Comparison of ENCODE assay signal across 18 cellular contexts in genomic region chr2:162021659-162022058, GRCh38. TPM values are rescaled to one million over a fixed set of nuclear protein-coding genes. Genes with fewer than 3 reads are reported as not detected.
DNase-seq lines count a peak whose midpoint lies in the region; ATAC-seq and TF ChIP-seq lines count a peak whose summit lies in the region.
"Had no signal": no experiment of that assay in that cellular context is flagged by ENCODE, and none has a peak within 500 bp of the region (broad histone marks: within the 10 kb centered on the region; RNA-seq: fewer than 3 reads in every experiment).

No MANE protein-coding gene starts in this region.

- H3K4me1 Mint-ChIP-seq in activated CD4-positive, alpha-beta memory T cell treated with anti-CD3 and anti-CD28 coated beads, Interleukin-2, amount 10 ng/mL, durations not matched to agents 7 days and 5 days: peaks cover 56% of the 10 kb centered on the region
- peaks cover 42% of the 10 kb centered on the region for H3K4me1 Mint-ChIP-seq in activated CD4-positive, alpha-beta memory T cell treated with anti-CD3 and anti-CD28 coated beads for 36 hours (ENCODE audit: low read depth)
- peaks cover 26 to 40% of the 10 kb centered on the region in 2 donors for H3K4me1 Mint-ChIP-seq in natural killer cell treated with Interleukin-12 subunit alpha and Interleukin-12 subunit beta and Interleukin-15 and Interleukin-18, amount 100 ng/mL, for 72 hours (ENCODE audit: low read depth in 2 of 2)
- H3K4me1 Mint-ChIP-seq in natural killer cell: no peaks in the 10 kb centered on the region
- H3K4me1 Mint-ChIP-seq in activated naive CD8-positive, alpha-beta T cell treated with anti-CD3 and anti-CD28 coated beads, Interleukin-2, amount 10 ng/mL, durations not matched to agents 7 days and 5 days: peaks cover 41% of the 10 kb centered on the region
- H3K4me1 Mint-ChIP-seq: IgD-negative memory B cell had no signal

- TF ChIP-seq CTCF in natural killer cell (IDR thresholded peaks at IDR 0.05) (no peak), body of pancreas (IDR thresholded peaks at IDR 0.05) (no peak)

- no peak for ATAC-seq in natural killer cell treated with Interleukin-12 subunit alpha and Interleukin-12 subunit beta and Interleukin-15 and Interleukin-18, amount 100 ng/mL, for 72 hours
- ATAC-seq in natural killer cell: no peak
- ATAC-seq in activated naive CD8-positive, alpha-beta T cell treated with anti-CD3 and anti-CD28 coated beads, Interleukin-2, amount 10 ng/mL, durations not matched to agents 7 days and 5 days (ENCODE audit: low read depth): no peak
- ATAC-seq in body of pancreas: no peak
- ATAC-seq: GM23338, Panc1 had no signal

- peak overlapping the region; percentile 31 for H3K27ac Mint-ChIP-seq in activated CD4-positive, alpha-beta memory T cell treated with anti-CD3 and anti-CD28 coated beads, Interleukin-2, amount 10 ng/mL, durations not matched to agents 7 days and 5 days
- H3K27ac Mint-ChIP-seq in activated CD4-positive, alpha-beta memory T cell treated with anti-CD3 and anti-CD28 coated beads for 36 hours: no peak overlapping the region
- peak overlapping the region; percentile 47 to 73 for H3K27ac Mint-ChIP-seq in natural killer cell treated with Interleukin-12 subunit alpha and Interleukin-12 subunit beta and Interleukin-15 and Interleukin-18, amount 100 ng/mL, for 72 hours
- no peak overlapping the region for H3K27ac Mint-ChIP-seq in natural killer cell
- peak overlapping the region; percentile 66 for H3K27ac Mint-ChIP-seq in activated naive CD8-positive, alpha-beta T cell treated with anti-CD3 and anti-CD28 coated beads, Interleukin-2, amount 10 ng/mL, durations not matched to agents 7 days and 5 days
- H3K27ac Mint-ChIP-seq: GM23338, IgD-negative memory B cell had no signal

- CTCF ChIA-PET in activated CD4-positive, alpha-beta memory T cell treated with anti-CD3 and anti-CD28 coated beads, Interleukin-2, amount 10 ng/mL, durations not matched to agents 7 days and 5 days (lab: Charles Lee): no interaction called here
- CTCF ChIA-PET in activated CD4-positive, alpha-beta memory T cell treated with anti-CD3 and anti-CD28 coated beads for 36 hours (lab: Charles Lee): interaction anchor here (1.6 kb wide), 1 partner anchor 14 kb away, joined by 3 read pairs; no protein-coding TSS in a partner anchor

- POLR2A ChIA-PET in activated CD4-positive, alpha-beta memory T cell treated with anti-CD3 and anti-CD28 coated beads, Interleukin-2, amount 10 ng/mL, durations not matched to agents 7 days and 5 days (lab: Charles Lee): interaction anchor here (0.7 kb wide), 1 partner anchor 29 kb away, joined by 3 read pairs; no protein-coding TSS in a partner anchor
- POLR2A ChIA-PET in activated CD4-positive, alpha-beta memory T cell treated with anti-CD3 and anti-CD28 coated beads for 36 hours (lab: Charles Lee): no interaction called here
- POLR2A ChIA-PET in activated naive CD8-positive, alpha-beta T cell treated with anti-CD3 and anti-CD28 coated beads, Interleukin-2, amount 10 ng/mL, durations not matched to agents 7 days and 5 days (lab: Charles Lee): no interaction called here

- WGBS in body of pancreas, 2 donors: 40 to 46% methylated on average over 4 of the region's 4 CpGs

- intact Hi-C loops in activated CD4-positive, alpha-beta memory T cell treated with anti-CD3 and anti-CD28 coated beads for 36 hours (cut with micrococcal nuclease): loop anchor here (2.0 kb wide), 1 partner anchor 19 kb away; no protein-coding TSS in a partner anchor
- intact Hi-C loops in natural killer cell (cut with micrococcal nuclease) (no loop called here), body of pancreas (cut with DNase I) (no loop called here)

- no peaks in the 10 kb centered on the region for H3K27me3 ChIP-seq in body of pancreas
- H3K27me3 ChIP-seq: BLaER1 had no signal

- H3K36me3 ChIP-seq in body of pancreas (replicated peaks in 1 of 2; ENCODE audit: insufficient read depth in 1 of 2, low read depth in 2 of 2): no peaks in the 10 kb centered on the region
- H3K36me3 ChIP-seq: BLaER1 had no signal

- no peak overlapping the region for H3K4me3 Mint-ChIP-seq in activated CD4-positive, alpha-beta memory T cell treated with anti-CD3 and anti-CD28 coated beads, Interleukin-2, amount 10 ng/mL, durations not matched to agents 7 days and 5 days
- no peak overlapping the region for H3K4me3 Mint-ChIP-seq in activated CD4-positive, alpha-beta memory T cell treated with anti-CD3 and anti-CD28 coated beads for 36 hours
- no peak overlapping the region for H3K4me3 Mint-ChIP-seq in natural killer cell treated with Interleukin-12 subunit alpha and Interleukin-12 subunit beta and Interleukin-15 and Interleukin-18, amount 100 ng/mL, for 72 hours
- H3K4me3 Mint-ChIP-seq in natural killer cell: no peak overlapping the region
- peak overlapping the region; percentile 6 for H3K4me3 Mint-ChIP-seq in activated naive CD8-positive, alpha-beta T cell treated with anti-CD3 and anti-CD28 coated beads, Interleukin-2, amount 10 ng/mL, durations not matched to agents 7 days and 5 days
- H3K4me3 Mint-ChIP-seq: GM23338, IgD-negative memory B cell had no signal

- H3K36me3 Mint-ChIP-seq in activated CD4-positive, alpha-beta memory T cell treated with anti-CD3 and anti-CD28 coated beads, Interleukin-2, amount 10 ng/mL, durations not matched to agents 7 days and 5 days (ENCODE audit: low read depth): peaks cover 95% of the 10 kb centered on the region
- H3K36me3 Mint-ChIP-seq in activated CD4-positive, alpha-beta memory T cell treated with anti-CD3 and anti-CD28 coated beads for 36 hours: peaks cover 23% of the 10 kb centered on the region
- peaks cover 39% of the 10 kb centered on the region for H3K36me3 Mint-ChIP-seq in natural killer cell treated with Interleukin-12 subunit alpha and Interleukin-12 subunit beta and Interleukin-15 and Interleukin-18, amount 100 ng/mL, for 72 hours
- no peaks in the 10 kb centered on the region for H3K36me3 Mint-ChIP-seq in natural killer cell
- peaks cover 88% of the 10 kb centered on the region for H3K36me3 Mint-ChIP-seq in activated naive CD8-positive, alpha-beta T cell treated with anti-CD3 and anti-CD28 coated beads, Interleukin-2, amount 10 ng/mL, durations not matched to agents 7 days and 5 days
- H3K36me3 Mint-ChIP-seq: IgD-negative memory B cell had no signal

- H3K9me3 ChIP-seq in body of pancreas: no peaks in the 10 kb centered on the region
- H3K9me3 ChIP-seq: BLaER1 had no signal

- DNase-seq in activated CD4-positive, alpha-beta memory T cell treated with anti-CD3 and anti-CD28 coated beads, Interleukin-2, amount 10 ng/mL, durations not matched to agents 7 days and 5 days: no peak
- no peak for DNase-seq in activated CD4-positive, alpha-beta memory T cell treated with anti-CD3 and anti-CD28 coated beads for 36 hours
- DNase-seq in natural killer cell treated with Interleukin-12 subunit alpha and Interleukin-12 subunit beta and Interleukin-15 and Interleukin-18, amount 100 ng/mL, for 72 hours (ENCODE audit: low spot score): no peak
- DNase-seq in natural killer cell (no peak), body of pancreas (no peak), NCI-H146 treated with DMSO at 0.1 percent for 48 hours (lab: John Stamatoyannopoulos, UW; ENCODE audit: unreplicated experiment) (no peak)
- DNase-seq in activated naive CD8-positive, alpha-beta T cell treated with anti-CD3 and anti-CD28 coated beads, Interleukin-2, amount 10 ng/mL, durations not matched to agents 7 days and 5 days: no peak
- DNase-seq: DMS 273 treated with DMSO at 0.1 percent for 48 hours, EL, NCI-H1105, NCI-H187, NCI-H226, NCI-H524 treated with DMSO at 0.1 percent for 48 hours had no signal

- no peaks in the 10 kb centered on the region for H3K9me3 Mint-ChIP-seq in activated CD4-positive, alpha-beta memory T cell treated with anti-CD3 and anti-CD28 coated beads, Interleukin-2, amount 10 ng/mL, durations not matched to agents 7 days and 5 days
- H3K9me3 Mint-ChIP-seq in activated CD4-positive, alpha-beta memory T cell treated with anti-CD3 and anti-CD28 coated beads for 36 hours: no peaks in the 10 kb centered on the region
- no peaks in the 10 kb centered on the region for H3K9me3 Mint-ChIP-seq in natural killer cell treated with Interleukin-12 subunit alpha and Interleukin-12 subunit beta and Interleukin-15 and Interleukin-18, amount 100 ng/mL, for 72 hours
- H3K9me3 Mint-ChIP-seq in natural killer cell: no peaks in the 10 kb centered on the region
- H3K9me3 Mint-ChIP-seq in activated naive CD8-positive, alpha-beta T cell treated with anti-CD3 and anti-CD28 coated beads, Interleukin-2, amount 10 ng/mL, durations not matched to agents 7 days and 5 days: no peaks in the 10 kb centered on the region
- H3K9me3 Mint-ChIP-seq: GM23338, IgD-negative memory B cell had no signal

- H3K27ac ChIP-seq in body of pancreas: peak overlapping the region in 1 of 4 donors; percentile 15
- H3K27ac ChIP-seq: BLaER1 had no signal

- TF ChIP-seq POLR2A in body of pancreas (IDR thresholded peaks at IDR 0.05): no peak

- H3K4me1 ChIP-seq in body of pancreas: peaks cover 14% of the 10 kb centered on the region
- H3K4me1 ChIP-seq: BLaER1 had no signal

- no peak overlapping the region for H3K4me3 ChIP-seq in body of pancreas
- H3K4me3 ChIP-seq: BLaER1, GM23338 had no signal

- no peaks in the 10 kb centered on the region for H3K27me3 Mint-ChIP-seq in activated CD4-positive, alpha-beta memory T cell treated with anti-CD3 and anti-CD28 coated beads, Interleukin-2, amount 10 ng/mL, durations not matched to agents 7 days and 5 days
- H3K27me3 Mint-ChIP-seq in activated CD4-positive, alpha-beta memory T cell treated with anti-CD3 and anti-CD28 coated beads for 36 hours: no peaks in the 10 kb centered on the region
- peaks cover 0 to 4% of the 10 kb centered on the region in 2 donors for H3K27me3 Mint-ChIP-seq in natural killer cell treated with Interleukin-12 subunit alpha and Interleukin-12 subunit beta and Interleukin-15 and Interleukin-18, amount 100 ng/mL, for 72 hours
- no peaks in the 10 kb centered on the region for H3K27me3 Mint-ChIP-seq in natural killer cell (ENCODE audit: low read depth in 2 of 2)
- no peaks in the 10 kb centered on the region for H3K27me3 Mint-ChIP-seq in activated naive CD8-positive, alpha-beta T cell treated with anti-CD3 and anti-CD28 coated beads, Interleukin-2, amount 10 ng/mL, durations not matched to agents 7 days and 5 days
- H3K27me3 Mint-ChIP-seq: IgD-negative memory B cell had no signal

RNA-seq across cellular contexts. Expression of gene DPP4, which starts 52.4 kb away (rescaled TPM):
- total RNA-seq in activated CD4-positive, alpha-beta memory T cell treated with anti-CD3 and anti-CD28 coated beads, Interleukin-2, amount 10 ng/mL, durations not matched to agents 7 days and 5 days: 100 to 1,000 TPM; 122 to 126 TPM
- 10 to 100 TPM; 29.9 to 30.7 TPM for total RNA-seq in activated CD4-positive, alpha-beta memory T cell treated with anti-CD3 and anti-CD28 coated beads for 36 hours
- total RNA-seq in natural killer cell treated with Interleukin-12 subunit alpha and Interleukin-12 subunit beta and Interleukin-15 and Interleukin-18, amount 100 ng/mL, for 72 hours: 100 to 1,000 TPM in 1 of 2 donors, 10 to 100 TPM in 1; 89.4 to 102 TPM
- total RNA-seq in natural killer cell: 1 to 10 TPM; 1.8 to 2.3 (median 1.8) TPM
- total RNA-seq in activated naive CD8-positive, alpha-beta T cell treated with anti-CD3 and anti-CD28 coated beads, Interleukin-2, amount 10 ng/mL, durations not matched to agents 7 days and 5 days: 100 to 1,000 TPM; 101 to 107 TPM
- 1 to 10 TPM in 1 of 2 donors, under 1 TPM in 1; 0.99 to 7.5 TPM for total RNA-seq in body of pancreas
- total RNA-seq: HT1080 had no signal

Comparison
In these comparisons a context has a peak if more than half of its experiments do, and no peak if none do; other contexts are left out.
1. H3K27ac Mint-ChIP-seq: peak in activated CD4-positive, alpha-beta memory T cell treated with anti-CD3 and anti-CD28 coated beads, Interleukin-2, amount 10 ng/mL, durations not matched to agents 7 days and 5 days (single experiment), natural killer cell treated with Interleukin-12 subunit alpha and Interleukin-12 subunit beta and Interleukin-15 and Interleukin-18, amount 100 ng/mL, for 72 hours (2 of 2) and activated naive CD8-positive, alpha-beta T cell treated with anti-CD3 and anti-CD28 coated beads, Interleukin-2, amount 10 ng/mL, durations not matched to agents 7 days and 5 days (single experiment); none in activated CD4-positive, alpha-beta memory T cell treated with anti-CD3 and anti-CD28 coated beads for 36 hours (single experiment) and natural killer cell (0 of 2).